Comparison of ENCODE assay signal across 21 cellular contexts in genomic region chr11:86056262-86056911, GRCh38. TPM values are rescaled to one million over a fixed set of nuclear protein-coding genes. Genes with fewer than 3 reads are reported as not detected.
A peak's percentile ranks its signal among the peaks of the same experiment; 100 is the strongest.
DNase-seq lines count a peak whose midpoint lies in the region; ATAC-seq and TF ChIP-seq lines count a peak whose summit lies in the region.
"Had no signal": no experiment of that assay in that cellular context is flagged by ENCODE, and none has a peak within 500 bp of the region (broad histone marks: within the 10 kb centered on the region; RNA-seq: fewer than 3 reads in every experiment).

No MANE protein-coding gene starts in this region.

- H3K27me3 ChIP-seq in neutrophil: no peaks in the 10 kb centered on the region
- H3K27me3 ChIP-seq in HAP-1 (ENCODE audit: low read depth): no peaks in the 10 kb centered on the region
- no peaks in the 10 kb centered on the region for H3K27me3 ChIP-seq in upper lobe of right lung
- H3K27me3 ChIP-seq: BLaER1, neural progenitor cell, spleen, transverse colon had no signal

- peaks cover 89 to 99% of the 10 kb centered on the region in 2 experiments for H3K4me1 ChIP-seq in neutrophil (ENCODE audit: control insufficient read depth in 1 of 2, insufficient read depth in 1 of 2, low read depth in 1 of 2, low read length in 1 of 2)
- peaks cover 21% of the 10 kb centered on the region for H3K4me1 ChIP-seq in HAP-1
- H3K4me1 ChIP-seq in upper lobe of right lung: peaks cover 48% of the 10 kb centered on the region
- H3K4me1 ChIP-seq: BLaER1, neural progenitor cell had no signal

- H3K9me3 Mint-ChIP-seq in activated CD4-positive, alpha-beta T cell treated with anti-CD3 and anti-CD28 coated beads for 36 hours (ENCODE audit: low read depth): peaks cover 10% of the 10 kb centered on the region
- no peaks in the 10 kb centered on the region for H3K9me3 Mint-ChIP-seq in HFFc6
- H3K9me3 Mint-ChIP-seq in activated T-helper 17 cell treated with anti-CD3 and anti-CD28 coated beads, Interleukin-2, amount 50 U/mL, for 72 hours: no peaks in the 10 kb centered on the region
- H3K9me3 Mint-ChIP-seq: GM23338, WTC11 had no signal

- peaks cover 94% of the 10 kb centered on the region for H3K4me1 Mint-ChIP-seq in activated CD4-positive, alpha-beta T cell treated with anti-CD3 and anti-CD28 coated beads for 36 hours
- peaks cover 87% of the 10 kb centered on the region for H3K4me1 Mint-ChIP-seq in HFFc6 (ENCODE audit: low read depth)
- H3K4me1 Mint-ChIP-seq in activated T-helper 17 cell treated with anti-CD3 and anti-CD28 coated beads, Interleukin-2, amount 50 U/mL, for 72 hours: peaks cover 60% of the 10 kb centered on the region
- H3K4me1 Mint-ChIP-seq: neural progenitor cell had no signal

- H3K36me3 ChIP-seq in neutrophil: no peaks in the 10 kb centered on the region
- H3K36me3 ChIP-seq in HAP-1 (replicated peaks): no peaks in the 10 kb centered on the region
- no peaks in the 10 kb centered on the region for H3K36me3 ChIP-seq in upper lobe of right lung
- H3K36me3 ChIP-seq: neural progenitor cell, spleen, transverse colon had no signal

- TF ChIP-seq CTCF in HFFc6 (IDR thresholded peaks at IDR 0.05) (peak; percentile 21; the same call in 1 of the 2 replicates), neutrophil (IDR thresholded peaks at IDR 0.05) (no peak), upper lobe of right lung (IDR thresholded peaks at IDR 0.05) (no peak)

- peak overlapping the region; percentile 64 for H3K27ac ChIP-seq in neutrophil
- H3K27ac ChIP-seq in upper lobe of right lung: no peak overlapping the region
- H3K27ac ChIP-seq: BLaER1, neural progenitor cell, transverse colon had no signal

- H3K9me3 ChIP-seq in neutrophil (no peaks in the 10 kb centered on the region), HAP-1 (no peaks in the 10 kb centered on the region), upper lobe of right lung (no peaks in the 10 kb centered on the region)
- H3K9me3 ChIP-seq: transverse colon had no signal

- intact Hi-C loops in activated CD4-positive, alpha-beta T cell treated with anti-CD3 and anti-CD28 coated beads for 36 hours (cut with DNase I, micrococcal nuclease): no loop called here
- intact Hi-C loops in upper lobe of right lung (cut with DNase I): no loop called here

- CTCF ChIA-PET in activated CD4-positive, alpha-beta T cell treated with anti-CD3 and anti-CD28 coated beads for 36 hours (lab: Charles Lee): no interaction called here

- POLR2A ChIA-PET in activated CD4-positive, alpha-beta T cell treated with anti-CD3 and anti-CD28 coated beads for 36 hours (lab: Charles Lee): no interaction called here

- H3K4me3 ChIP-seq in neutrophil (ENCODE audit: low read depth in 1 of 2, low read length in 1 of 2): no peak overlapping the region
- H3K4me3 ChIP-seq in HAP-1: no peak overlapping the region
- no peak overlapping the region for H3K4me3 ChIP-seq in upper lobe of right lung
- H3K4me3 ChIP-seq: BLaER1, GM23338, neural progenitor cell, spleen, transverse colon had no signal

- H3K27ac Mint-ChIP-seq in activated CD4-positive, alpha-beta T cell treated with anti-CD3 and anti-CD28 coated beads for 36 hours: peak overlapping the region; percentile 76
- peak overlapping the region; percentile 22; the same call in 1 of the 2 replicates for H3K27ac Mint-ChIP-seq in HFFc6
- peak overlapping the region; percentile 73 for H3K27ac Mint-ChIP-seq in activated T-helper 17 cell treated with anti-CD3 and anti-CD28 coated beads, Interleukin-2, amount 50 U/mL, for 72 hours
- H3K27ac Mint-ChIP-seq: activated naive CD8-positive, alpha-beta T cell treated with anti-CD3 and anti-CD28 coated beads, Interleukin-2, amount 10 ng/mL, durations not matched to agents 7 days and 5 days; GM23338; mesothelial cell of epicardium; neural progenitor cell; WTC11 had no signal

- peaks cover 47% of the 10 kb centered on the region for H3K36me3 Mint-ChIP-seq in activated CD4-positive, alpha-beta T cell treated with anti-CD3 and anti-CD28 coated beads for 36 hours (ENCODE audit: low read depth)
- peaks cover 24% of the 10 kb centered on the region for H3K36me3 Mint-ChIP-seq in HFFc6 (ENCODE audit: low read depth)
- peaks cover 57% of the 10 kb centered on the region for H3K36me3 Mint-ChIP-seq in activated T-helper 17 cell treated with anti-CD3 and anti-CD28 coated beads, Interleukin-2, amount 50 U/mL, for 72 hours (ENCODE audit: low read depth)
- H3K36me3 Mint-ChIP-seq: WTC11 had no signal

- in situ Hi-C loops in HAP-1 (cut with MboI; ENCODE audit: low sequenced_read_pairs): no loop called here

- H3K27me3 Mint-ChIP-seq in activated CD4-positive, alpha-beta T cell treated with anti-CD3 and anti-CD28 coated beads for 36 hours: no peaks in the 10 kb centered on the region
- peaks cover 2% of the 10 kb centered on the region; the same call in 1 of the 2 replicates for H3K27me3 Mint-ChIP-seq in HFFc6 (ENCODE audit: insufficient read depth)
- no peaks in the 10 kb centered on the region for H3K27me3 Mint-ChIP-seq in activated T-helper 17 cell treated with anti-CD3 and anti-CD28 coated beads, Interleukin-2, amount 50 U/mL, for 72 hours
- H3K27me3 Mint-ChIP-seq: activated naive CD8-positive, alpha-beta T cell treated with anti-CD3 and anti-CD28 coated beads, Interleukin-2, amount 10 ng/mL, durations not matched to agents 7 days and 5 days had no signal

- peak; percentile 24 for ATAC-seq in activated CD4-positive, alpha-beta T cell treated with anti-CD3 and anti-CD28 coated beads for 36 hours
- ATAC-seq in activated T-helper 17 cell treated with anti-CD3 and anti-CD28 coated beads, Interleukin-2, amount 50 U/mL, for 72 hours (replicated peaks): peak; percentile 55
- no peak for ATAC-seq in upper lobe of right lung
- ATAC-seq: GM23338, WTC11 had no signal

- H3K4me3 Mint-ChIP-seq in activated CD4-positive, alpha-beta T cell treated with anti-CD3 and anti-CD28 coated beads for 36 hours: no peak overlapping the region
- no peak overlapping the region for H3K4me3 Mint-ChIP-seq in HFFc6
- peak overlapping the region; percentile 43 for H3K4me3 Mint-ChIP-seq in activated T-helper 17 cell treated with anti-CD3 and anti-CD28 coated beads, Interleukin-2, amount 50 U/mL, for 72 hours
- H3K4me3 Mint-ChIP-seq: activated naive CD8-positive, alpha-beta T cell treated with anti-CD3 and anti-CD28 coated beads, Interleukin-2, amount 10 ng/mL, durations not matched to agents 7 days and 5 days; GM23338; mesothelial cell of epicardium; neural progenitor cell; WTC11 had no signal

- no peak for DNase-seq in activated CD4-positive, alpha-beta T cell treated with anti-CD3 and anti-CD28 coated beads for 36 hours
- no peak for DNase-seq in activated CD4-positive, alpha-beta T cell treated with anti-CD3 and anti-CD28 coated beads, Interleukin-2, amount 50 U/mL, for 48 hours
- DNase-seq in HFFc6: no peak
- DNase-seq in nucleus accumbens (lab: John Stamatoyannopoulos, UW): no peak
- DNase-seq in HAP-1 (ENCODE audit: low spot score in 2 of 2): no peak
- DNase-seq in upper lobe of right lung: no peak
- DNase-seq: activated naive CD8-positive, alpha-beta T cell treated with anti-CD3 and anti-CD28 coated beads, Interleukin-2, amount 10 ng/mL, durations not matched to agents 7 days and 5 days; erythroblast; KBM-7; MV-4-11; NCI-H187 treated with DMSO at 0.1 percent for 48 hours; NCI-H446; spleen; transverse colon had no signal

RNA-seq across cellular contexts. Expression of gene PICALM, which starts 12.5 kb away (rescaled TPM):
- total RNA-seq in activated CD4-positive, alpha-beta T cell treated with anti-CD3 and anti-CD28 coated beads for 36 hours: 10 to 100 TPM; 63.8 to 88.3 TPM
- 100 to 1,000 TPM; 193 to 267 (median 244) TPM for total RNA-seq in HFFc6 (2021; fragmentation: NEBNext Ultra II Directional; extraction: Animal tissue kit (Norgen Biotek cat#: 25700))
- total RNA-seq in activated T-helper 17 cell treated with anti-CD3 and anti-CD28 coated beads, Interleukin-2, amount 50 U/mL, for 72 hours: 100 to 1,000 TPM in 1 of 2 donors, 10 to 100 TPM in 1; 87.9 to 134 TPM
- total RNA-seq in upper lobe of right lung: 193 TPM

Comparison
In these comparisons a context has a peak if more than half of its experiments do, and no peak if none do; other contexts are left out.
1. H3K27ac Mint-ChIP-seq: peak in every context shown above with its lines; median percentile 76 in activated CD4-positive, alpha-beta T cell treated with anti-CD3 and anti-CD28 coated beads for 36 hours; 73 in activated T-helper 17 cell treated with anti-CD3 and anti-CD28 coated beads, Interleukin-2, amount 50 U/mL, for 72 hours; 22 in HFFc6.